Comparison of ENCODE assay signal across 9 cellular contexts in genomic region chr1:227789042-227789880, GRCh38. TPM values are rescaled to one million over a fixed set of nuclear protein-coding genes. Genes with fewer than 3 reads are reported as not detected.
DNase-seq lines count a peak whose midpoint lies in the region; ATAC-seq and TF ChIP-seq lines count a peak whose summit lies in the region.
"Had no signal": no experiment of that assay in that cellular context is flagged by ENCODE, and none has a peak within 500 bp of the region (broad histone marks: within the 10 kb centered on the region; RNA-seq: fewer than 3 reads in every experiment).

No MANE protein-coding gene starts in this region.

- no peak overlapping the region for H3K27ac ChIP-seq in BLaER1
- H3K27ac ChIP-seq in KMS-11: no peak overlapping the region
- H3K27ac ChIP-seq in naive thymus-derived CD4-positive, alpha-beta T cell (ENCODE audit: low read depth, low read length): peak overlapping the region; percentile 63

- peak overlapping the region; percentile 80 to 89 (median 86) for H3K4me3 Mint-ChIP-seq in naive thymus-derived CD4-positive, alpha-beta T cell

- H3K4me1 ChIP-seq in BLaER1 (peaks cover 19% of the 10 kb centered on the region), KMS-11 (ENCODE audit: low read depth, poor library complexity, severe bottlenecking) (peaks cover 7% of the 10 kb centered on the region)
- H3K4me1 ChIP-seq in naive thymus-derived CD4-positive, alpha-beta T cell (ENCODE audit: control insufficient read depth in 2 of 2, insufficient read depth in 2 of 2, low read length in 2 of 2): peaks cover 5 to 6% of the 10 kb centered on the region in 2 donors

- no peaks in the 10 kb centered on the region for H3K9me3 ChIP-seq in BLaER1
- H3K9me3 ChIP-seq in naive thymus-derived CD4-positive, alpha-beta T cell (ENCODE audit: control insufficient read depth in 2 of 3, low read length in 3 of 3): no peaks in the 10 kb centered on the region

- H3K4me2 ChIP-seq in BLaER1: peak overlapping the region; percentile 99
- peak overlapping the region; percentile 69 for H3K4me2 ChIP-seq in KMS-11

- H3K79me2 ChIP-seq in KMS-11 (ENCODE audit: insufficient read depth, low read depth): no peaks in the 10 kb centered on the region

- H4K20me1 ChIP-seq in BLaER1 (peaks cover 32% of the 10 kb centered on the region), KMS-11 (ENCODE audit: insufficient read depth) (no peaks in the 10 kb centered on the region)

- H2AFZ ChIP-seq in KMS-11 (ENCODE audit: low read depth): peak overlapping the region; percentile 86; the same call in 1 of the 2 replicates

- no peak for ATAC-seq in naive thymus-derived CD4-positive, alpha-beta T cell
- no peak for ATAC-seq in GM18867 (IDR thresholded peaks at IDR 0.05; ENCODE audit: unreplicated experiment)

- peak overlapping the region in 7 of 9 donors; percentile 15 to 77 (median 43) for H3K27ac Mint-ChIP-seq in naive thymus-derived CD4-positive, alpha-beta T cell

- H3K4me1 Mint-ChIP-seq in naive thymus-derived CD4-positive, alpha-beta T cell: peaks cover 7 to 18% (median 11%) of the 10 kb centered on the region in 7 donors

- H3K4me3 ChIP-seq in BLaER1 (peak overlapping the region; percentile 79), KMS-11 (IDR thresholded peaks at IDR 0.05; ENCODE audit: insufficient read depth, low read depth, low read length) (no peak overlapping the region)
- H3K4me3 ChIP-seq in naive thymus-derived CD4-positive, alpha-beta T cell (ENCODE audit: low read length): peak overlapping the region; percentile 59

- CTCF ChIA-PET in naive thymus-derived CD4-positive, alpha-beta T cell (lab: Charles Lee): interaction anchor here (0.5 to 1.7 kb wide), 2 partner anchors 24 to 26 kb away, joined by 3 to 8 read pairs; no protein-coding TSS in a partner anchor

- DNase-seq in cerebellar cortex (ENCODE audit: low spot score): peak; percentile 82
- no peak for DNase-seq in naive thymus-derived CD4-positive, alpha-beta T cell
- no peak for DNase-seq in activated CD4-positive, CD25-positive, alpha-beta regulatory T cell (lab: John Stamatoyannopoulos, UW)
- no peak for DNase-seq in NCI-H2227 (lab: John Stamatoyannopoulos, UW; ENCODE audit: unreplicated experiment)
- no peak for DNase-seq in activated CD4-positive, alpha-beta T cell treated with anti-CD3 and anti-CD28 coated beads, Interleukin-2, amount 50 U/mL, for 1 hour

- TF ChIP-seq CTCF in KMS-11 (conservative IDR thresholded peaks at IDR 0.05; ENCODE audit: low read depth, low read length): no peak

- H3K9me3 Mint-ChIP-seq in naive thymus-derived CD4-positive, alpha-beta T cell: peaks cover 0 to 1% (median 0%) of the 10 kb centered on the region in 11 donors

- H3K27me3 ChIP-seq in BLaER1: peaks cover 19% of the 10 kb centered on the region
- H3K27me3 ChIP-seq in KMS-11 (ENCODE audit: insufficient read depth, low read depth): no peaks in the 10 kb centered on the region; the same call in 1 of the 2 replicates
- H3K27me3 ChIP-seq in naive thymus-derived CD4-positive, alpha-beta T cell (ENCODE audit: control insufficient read depth in 2 of 2, insufficient read depth in 2 of 2, low read length in 2 of 2): no peaks in the 10 kb centered on the region

- H3K9ac ChIP-seq in BLaER1 (peak overlapping the region; percentile 67; the same call in 1 of the 2 replicates), KMS-11 (no peak overlapping the region)

- intact Hi-C loops in naive thymus-derived CD4-positive, alpha-beta T cell (cut with micrococcal nuclease): loop anchor here (2.0 to 10.0 kb wide), 8 partner anchors 98 to 1792 kb away; partner anchors contain the start of genes CCSAP (in 1 of the 2), ITPKB (in 1 of the 2), SDE2 (in 1 of the 2) and TRIM11 (in 1 of the 2)

- H3K36me3 ChIP-seq in BLaER1: no peaks in the 10 kb centered on the region
- H3K36me3 ChIP-seq in KMS-11 (ENCODE audit: insufficient read depth): no peaks in the 10 kb centered on the region
- H3K36me3 ChIP-seq in naive thymus-derived CD4-positive, alpha-beta T cell (ENCODE audit: control insufficient read depth in 2 of 3, insufficient read depth in 3 of 3, low read length in 3 of 3): peaks cover 0 to 5% (median 0%) of the 10 kb centered on the region in 3 experiments

- H3K36me3 Mint-ChIP-seq in naive thymus-derived CD4-positive, alpha-beta T cell: peaks cover 0 to 2% (median 0%) of the 10 kb centered on the region in 5 donors

- H3K27me3 Mint-ChIP-seq in naive thymus-derived CD4-positive, alpha-beta T cell: peaks cover 0 to 4% (median 0%) of the 10 kb centered on the region in 5 donors

- POLR2A ChIA-PET in naive thymus-derived CD4-positive, alpha-beta T cell (lab: Charles Lee): interaction anchor here (1.1 kb wide), 1 partner anchor 11 kb away, joined by 3 read pairs; no protein-coding TSS in a partner anchor

RNA-seq across cellular contexts. Expression of gene PRSS38, which starts 26.2 kb away (rescaled TPM):
- total RNA-seq in naive thymus-derived CD4-positive, alpha-beta T cell: not detected
- not detected for polyA plus RNA-seq in naive thymus-derived CD4-positive, alpha-beta T cell
- total RNA-seq: frontal cortex had no signal

RNA-seq across cellular contexts. Expression of gene SNAP47, which starts 54.0 kb away (rescaled TPM):
- 10 to 100 TPM; 18.5 to 31.8 (median 27.8) TPM for total RNA-seq in naive thymus-derived CD4-positive, alpha-beta T cell
- polyA plus RNA-seq in naive thymus-derived CD4-positive, alpha-beta T cell: 10 to 100 TPM; 46.9 to 69.5 TPM

RNA-seq across cellular contexts. Expression of gene JMJD4, which starts 54.2 kb away (rescaled TPM):
- total RNA-seq in naive thymus-derived CD4-positive, alpha-beta T cell: 10 to 100 TPM; 12.1 to 36.8 (median 26.3) TPM
- 10 to 100 TPM; 32.3 to 35.1 TPM for polyA plus RNA-seq in naive thymus-derived CD4-positive, alpha-beta T cell
